In the genomic region with DNA sequence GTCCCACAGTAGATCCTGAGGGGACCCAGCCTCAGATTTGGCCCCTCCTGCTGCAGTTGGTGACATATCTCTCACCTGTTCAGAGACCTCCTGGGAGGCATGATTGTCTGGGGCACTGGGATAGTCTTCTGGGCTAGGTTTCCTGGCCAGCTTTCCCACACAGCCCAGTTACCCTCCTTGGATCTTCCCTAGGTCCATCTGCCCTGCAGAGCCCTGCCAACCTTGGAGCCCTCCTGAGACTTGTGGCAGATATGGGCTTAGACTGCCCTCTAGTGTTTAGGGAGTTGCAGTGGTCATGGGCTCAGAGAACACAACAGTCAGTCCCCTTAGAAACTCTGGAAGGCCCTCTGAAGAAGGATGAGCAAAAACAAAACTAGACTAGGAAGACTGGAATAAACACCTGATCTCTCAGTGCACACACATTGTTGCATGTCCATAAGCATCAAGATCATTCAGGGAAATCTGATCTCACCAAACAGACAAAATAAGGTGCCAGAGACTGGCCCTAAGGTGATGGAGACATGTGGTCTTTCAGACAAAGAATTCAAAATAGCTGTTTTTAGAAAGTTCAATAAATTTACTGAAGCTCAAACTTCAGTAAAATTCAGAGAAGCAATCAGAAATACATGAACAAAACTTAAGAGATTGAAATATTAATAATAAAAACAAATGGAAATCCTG, we compare ENCODE assay signal across 8 cellular contexts.
DNase-seq lines count a peak whose midpoint lies in the region; ATAC-seq and TF ChIP-seq lines count a peak whose summit lies in the region.

No MANE protein-coding gene starts in this region.

- no peaks in the 10 kb centered on the region for H3K36me3 ChIP-seq in Loucy (ENCODE audit: insufficient read depth, low read length)

- no peak overlapping the region for H2AFZ ChIP-seq in Loucy (ENCODE audit: low read length)

- no peak overlapping the region for H3K9ac ChIP-seq in Loucy (ENCODE audit: low read depth, low read length, poor library complexity, severe bottlenecking)

- TF ChIP-seq CTCF in AG04449 (IDR thresholded peaks at IDR 0.05; ENCODE audit: insufficient read depth, low read length, missing control alignments) (peak; percentile 82), GM12875 (IDR thresholded peaks at IDR 0.05; ENCODE audit: borderline replicate concordance, insufficient read depth, low read depth, low read length) (peak; percentile 72), Loucy (conservative IDR thresholded peaks at IDR 0.05; ENCODE audit: low read length) (peak; percentile 96)

- CTCF ChIA-PET in AG04449 (lab: Yijun Ruan, JAX) = interaction anchor here (0.9 to 1.2 kb wide), 2 partner anchors 247 to 276 kb away, joined by 3 to 4 read pairs; no protein-coding TSS in a partner anchor

- no peaks in the 10 kb centered on the region for H3K9me3 ChIP-seq in Loucy (ENCODE audit: insufficient read depth, low read depth, low read length)

- ATAC-seq in HG02571 (IDR thresholded peaks at IDR 0.05; ENCODE audit: unreplicated experiment) = peak; percentile 96

- H3K4me1 ChIP-seq in Loucy (ENCODE audit: insufficient read depth, low read length, poor library complexity, severe bottlenecking) = no peaks in the 10 kb centered on the region

- peak; percentile 12 for DNase-seq in AG04449 (ENCODE audit: low read depth, low spot score)
- peak; percentile 50 for DNase-seq in astrocyte of the hippocampus (ENCODE audit: low read depth, low spot score)
- peak; percentile 11 for DNase-seq in medulla oblongata (ENCODE audit: extremely low spot score)
- DNase-seq in activated CD8-positive, alpha-beta memory T cell treated with anti-CD3 and anti-CD28 coated beads, Interleukin-2, amount 50 U/mL, for 48 hours = no peak
- no peak for DNase-seq in activated T-cell treated with anti-CD3 and anti-CD28 coated beads for 4 hours

- POLR2A ChIA-PET in AG04449 (lab: Yijun Ruan, JAX) = no interaction called here

- H3K9me2 ChIP-seq in Loucy (replicated peaks; ENCODE audit: low read depth, low read length) = no peaks in the 10 kb centered on the region

- H4K20me1 ChIP-seq in Loucy (ENCODE audit: insufficient read depth, low read length, poor library complexity, severe bottlenecking) = no peaks in the 10 kb centered on the region

- H3K79me2 ChIP-seq in Loucy (ENCODE audit: insufficient read depth, low read length) = no peaks in the 10 kb centered on the region

- H3K4me3 ChIP-seq in AG04449 (ENCODE audit: low read depth, low read length) = no peak overlapping the region
- H3K4me3 ChIP-seq in GM12875 (ENCODE audit: low read depth, low read length) = no peak overlapping the region
- no peak overlapping the region for H3K4me3 ChIP-seq in Loucy (ENCODE audit: low read length, poor library complexity, severe bottlenecking)

- no peaks in the 10 kb centered on the region for H3K27me3 ChIP-seq in Loucy (ENCODE audit: insufficient read depth, low read length, poor library complexity, severe bottlenecking)

- no peaks in the 10 kb centered on the region for H3F3A ChIP-seq in Loucy (ENCODE audit: low read depth)

- no peak overlapping the region for H3K4me2 ChIP-seq in Loucy (ENCODE audit: low read depth, low read length, poor library complexity, severe bottlenecking)

Comparison
In these comparisons a context has a peak if more than half of its experiments do, and no peak if none do; other contexts are left out.
1. DNase-seq: peak in AG04449 (single experiment), astrocyte of the hippocampus (single experiment) and medulla oblongata (single experiment); none in activated CD8-positive, alpha-beta memory T cell treated with anti-CD3 and anti-CD28 coated beads, Interleukin-2, amount 50 U/mL, for 48 hours (single experiment) and activated T-cell treated with anti-CD3 and anti-CD28 coated beads for 4 hours (single experiment).
2. Peak in every context shown above with its lines, with median percentiles within 50 percentile points of each other: CTCF ChIP-seq.